ENCODE assay signal across 10 cellular contexts in genomic region chr12:116164976-116165425, GRCh38.
A peak's percentile ranks its signal among the peaks of the same experiment; 100 is the strongest.
DNase-seq lines count a peak whose midpoint lies in the region; ATAC-seq and TF ChIP-seq lines count a peak whose summit lies in the region.
"Had no signal": no experiment of that assay in that cellular context is flagged by ENCODE, and none has a peak within 500 bp of the region (broad histone marks: within the 10 kb centered on the region; RNA-seq: fewer than 3 reads in every experiment).

No MANE protein-coding gene starts in this region.

- H3K27ac ChIP-seq in ACC112 (ENCODE audit: low read depth, low read length) (peak overlapping the region; percentile 38; the same call in 1 of the 2 replicates), mesodermal cell (ENCODE audit: low read depth, low read length, severe bottlenecking) (peak overlapping the region; percentile 69)

- peak overlapping the region in 1 of 5 donors; percentile 25 for H3K4me3 Mint-ChIP-seq in immature natural killer cell

- in situ Hi-C loops in astrocyte of the spinal cord (cut with HindIII; ENCODE audit: low sequenced_read_pairs) = no loop called here

- WGBS in mesodermal cell (ENCODE audit: insufficient coverage in 2 of 2), 2 experiments = 89 to 100% methylated on average over 1 to 2 of the region's 4 CpGs

- no peak overlapping the region for H2AFZ ChIP-seq in ACC112 (ENCODE audit: low read length, unreplicated experiment)

- H3K9me3 Mint-ChIP-seq in immature natural killer cell = no peaks in the 10 kb centered on the region
- H3K9me3 Mint-ChIP-seq: effector memory CD8-positive, alpha-beta T cell had no signal

- no peaks in the 10 kb centered on the region for H3K27me3 ChIP-seq in ACC112 (ENCODE audit: insufficient read depth, low read length)

- H3K4me3 ChIP-seq in ACC112 (ENCODE audit: low read depth, low read length) (peak overlapping the region; percentile 6; the same call in 1 of the 2 replicates), astrocyte of the spinal cord (ENCODE audit: low read depth, low read length) (no peak overlapping the region), mesodermal cell (ENCODE audit: extremely low read depth, insufficient read depth, low read length, poor library complexity, severe bottlenecking) (no peak overlapping the region)

- DNase-seq in HPDE6-E6E7 (ENCODE audit: extremely low spot score) (peak; percentile 57), astrocyte of the spinal cord (ENCODE audit: low read depth, low spot score) (peak; percentile 63), NCI-H1694 treated with DMSO at 0.1 percent for 48 hours (lab: John Stamatoyannopoulos, UW) (no peak), immature natural killer cell (no peak), NCI-H526 treated with DMSO at 0.1 percent for 48 hours (lab: John Stamatoyannopoulos, UW) (no peak)
- DNase-seq: effector memory CD8-positive, alpha-beta T cell; midbrain had no signal

- ATAC-seq in GM18867 (IDR thresholded peaks at IDR 0.05; ENCODE audit: unreplicated experiment) = no peak
- ATAC-seq: effector memory CD8-positive, alpha-beta T cell had no signal

- H3K36me3 ChIP-seq in ACC112 (ENCODE audit: insufficient read depth, low read length) = no peaks in the 10 kb centered on the region
- no peaks in the 10 kb centered on the region for H3K36me3 ChIP-seq in mesodermal cell (ENCODE audit: control insufficient read depth, insufficient read depth, low read length)

- peaks cover 41 to 84% of the 10 kb centered on the region in 2 donors for H3K4me1 Mint-ChIP-seq in immature natural killer cell

- H3K4me1 ChIP-seq in ACC112 (ENCODE audit: control insufficient read depth, insufficient read depth, low read length, unreplicated experiment) (peaks cover 49% of the 10 kb centered on the region), mesodermal cell (ENCODE audit: control insufficient read depth, insufficient read depth, low read length, poor library complexity, severe bottlenecking) (peaks cover 32% of the 10 kb centered on the region)

- H3K9me3 ChIP-seq in mesodermal cell (ENCODE audit: control insufficient read depth, low read length) = no peaks in the 10 kb centered on the region

- H3K79me2 ChIP-seq in ACC112 (ENCODE audit: control insufficient read depth, insufficient read depth, low read length, unreplicated experiment) = peaks cover 86% of the 10 kb centered on the region

- H3K27me3 Mint-ChIP-seq in immature natural killer cell (ENCODE audit: low read depth in 3 of 3) = peaks cover 0 to 4% (median 0%) of the 10 kb centered on the region in 3 donors
- H3K27me3 Mint-ChIP-seq: effector memory CD8-positive, alpha-beta T cell had no signal

- H3K36me3 Mint-ChIP-seq in immature natural killer cell = no peaks in the 10 kb centered on the region

- peak overlapping the region in 1 of 6 donors; percentile 76 for H3K27ac Mint-ChIP-seq in immature natural killer cell

- TF ChIP-seq CTCF in astrocyte of the spinal cord (IDR thresholded peaks at IDR 0.05; ENCODE audit: low read depth, low read length) = no peak

Comparison
In these comparisons a context has a peak if more than half of its experiments do, and no peak if none do; other contexts are left out.
1. DNase-seq: peak in HPDE6-E6E7 (single experiment) and astrocyte of the spinal cord (single experiment); none in NCI-H1694 treated with DMSO at 0.1 percent for 48 hours (single experiment), immature natural killer cell (0 of 3) and NCI-H526 treated with DMSO at 0.1 percent for 48 hours (single experiment).